Comparison of ENCODE assay signal across 6 cellular contexts in genomic region chr10:127467793-127468192, GRCh38.
"Had no signal": no experiment of that assay in that cellular context is flagged by ENCODE, and none has a peak within 500 bp of the region (broad histone marks: within the 10 kb centered on the region; RNA-seq: fewer than 3 reads in every experiment).

No MANE protein-coding gene starts in this region.

- DNase-seq: GM23248, GOT3, H9, HFFc6, IMR-90 had no signal

- H3K27ac Mint-ChIP-seq: H9, HFFc6 had no signal

- H3K9me3 Mint-ChIP-seq: H9 had no signal

- H3K4me3 ChIP-seq: GM23248, K562 had no signal

- H3K4me3 Mint-ChIP-seq: H9, HFFc6 had no signal

- H2AFZ ChIP-seq: GM23248 had no signal

- H3K9ac ChIP-seq: GM23248 had no signal

- ATAC-seq: K562 had no signal

- H3K27ac ChIP-seq: GM23248 had no signal
